ENCODE assay signal across 26 cellular contexts in genomic region chrX:148893395-148893794, GRCh38.
"Had no signal": no experiment of that assay in that cellular context is flagged by ENCODE, and none has a peak within 500 bp of the region (broad histone marks: within the 10 kb centered on the region; RNA-seq: fewer than 3 reads in every experiment).

No MANE protein-coding gene starts in this region.

- FAIRE-seq: urothelium cell line had no signal

- H3K9me3 ChIP-seq: stomach, suprapubic skin, testis, thoracic aorta, thyroid gland, tibial artery, tibial nerve, transverse colon, upper lobe of right lung, uterus, vagina had no signal

- ATAC-seq: stimulated activated effector memory CD8-positive, alpha-beta T cell treated with anti-CD3 and anti-CD28 coated beads, Interleukin-12 subunit alpha, Interleukin-12 subunit beta, amount 100 ng/mL, for 72 hours; stimulated activated memory B cell treated with anti-CD40 and anti-IgM and Interleukin-4, amounts not matched to agents 10 μg/mL and 1 μg/mL and 100 μg/mL, for 72 hours; stimulated activated naive B cell treated with anti-CD40 and anti-IgM and Interleukin-4, amounts not matched to agents 10 μg/mL and 1 μg/mL and 100 μg/mL, for 72 hours; stimulated activated naive CD8-positive, alpha-beta T cell treated with anti-CD3 and anti-CD28 coated beads, Interleukin-15, amount 100 ng/mL, for 72 hours; stimulated activated naive CD8-positive, alpha-beta T cell treated with anti-CD3 and anti-CD28 coated beads, Interleukin-15, Interleukin-2, amounts not matched to agents 100 U/mL and 50 U/mL, for 24 hours; upper lobe of right lung had no signal

- DNase-seq: stimulated activated CD4-positive, alpha-beta T cell treated with anti-CD3 and anti-CD28 coated beads, Interleukin-2, amount 100 ng/mL, for 48 hours; stimulated activated CD4-positive, alpha-beta T cell treated with anti-CD3 and anti-CD28 coated beads, Interleukin-4, amount 100 ng/mL, for 1 hour; stimulated activated CD4-positive, alpha-beta T cell treated with anti-CD3 and anti-CD28 coated beads, Interleukin-4, amount 100 ng/mL, for 24 hours; stimulated activated CD4-positive, alpha-beta T cell treated with anti-CD3 and anti-CD28 coated beads, Interleukin-4, amount 100 ng/mL, for 4 hours; stimulated activated CD8-positive, alpha-beta memory T cell treated with anti-CD3 and anti-CD28 coated beads, Interleukin-4, amount 100 ng/mL, for 48 hours; stimulated activated naive B cell treated with anti-CD40 and anti-IgM and Interleukin-4, amounts not matched to agents 10 μg/mL and 1 μg/mL and 100 μg/mL, for 72 hours; stimulated activated naive CD4-positive, alpha-beta T cell; stimulated activated naive CD4-positive, alpha-beta T cell treated with Interleukin-2 at 50 U/mL for 16 hours; stimulated activated naive CD8-positive, alpha-beta T cell treated with anti-CD3 and anti-CD28 coated beads, Interleukin-15, amount 100 ng/mL, for 72 hours; stimulated activated naive CD8-positive, alpha-beta T cell treated with anti-CD3 and anti-CD28 coated beads, Interleukin-15, Interleukin-2, amounts not matched to agents 100 U/mL and 50 U/mL, for 24 hours; stomach; substantia nigra; testis; thyroid gland; tibial artery; transverse colon; trophoblast cell; upper lobe of right lung; uterus had no signal

- H3K4me1 ChIP-seq: stomach, suprapubic skin, testis, thyroid gland, tibial artery, tibial nerve, transverse colon, upper lobe of right lung, uterus, vagina had no signal

- H3K27me3 ChIP-seq: stomach, suprapubic skin, testis, thyroid gland, tibial artery, tibial nerve, transverse colon, upper lobe of right lung, uterus, vagina had no signal

- H3K36me3 ChIP-seq: stomach, suprapubic skin, thoracic aorta, thyroid gland, tibial artery, tibial nerve, transverse colon, upper lobe of right lung, uterus, vagina had no signal

- H3K4me3 ChIP-seq: stomach, suprapubic skin, testis, thoracic aorta, thyroid gland, tibial artery, tibial nerve, transverse colon, upper lobe of right lung, uterus, vagina had no signal

- H3K27ac ChIP-seq: stomach, suprapubic skin, testis, thoracic aorta, thyroid gland, tibial artery, tibial nerve, transverse colon, upper lobe of right lung, uterus, vagina had no signal
